In genomic region chr1:231549733-231550447, GRCh38 we compare ENCODE assay signal across 1 cellular context.
TF ChIP-seq lines count a peak whose summit lies in the region.

No MANE protein-coding gene starts in this region.

TF ChIP-seq in GM23338, 12 proteins besides CTCF, POLR2A, EP300 and RAD21 (continued from another document):
- no peak for TF ChIP-seq REST (IDR thresholded peaks at IDR 0.05; ENCODE audit: unreplicated experiment)
- TF ChIP-seq ZNF331 (CRISPR knock-in tag; IDR thresholded peaks at IDR 0.05; ENCODE audit: low read depth) = no peak
- no peak for TF ChIP-seq EZH2phosphoT487 (IDR thresholded peaks at IDR 0.05; ENCODE audit: unreplicated experiment)
TF ChIP-seq in GM23338: peak in this region for 0.
